In the genomic region with DNA sequence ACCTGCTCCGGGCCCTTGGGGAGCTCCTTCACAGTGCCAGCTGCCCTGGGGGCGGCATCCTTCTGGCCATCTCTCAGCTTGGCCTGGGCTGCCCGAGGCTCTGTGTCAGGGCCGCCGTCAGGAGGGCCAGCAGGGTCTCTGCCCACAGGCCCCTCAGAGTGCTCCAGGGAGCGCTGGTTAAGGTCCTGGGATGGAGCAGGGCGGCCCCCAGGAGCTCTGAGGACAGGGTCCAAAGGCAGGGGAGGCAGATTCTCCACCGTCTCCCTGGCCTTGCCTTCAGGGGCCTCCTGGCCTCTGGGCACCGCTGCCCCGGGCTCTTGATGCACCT, we compare ENCODE assay signal across 15 cellular contexts.
"Had no signal": no experiment of that assay in that cellular context is flagged by ENCODE, and none has a peak within 500 bp of the region (broad histone marks: within the 10 kb centered on the region; RNA-seq: fewer than 3 reads in every experiment).

No MANE protein-coding gene starts in this region.

- H3K9ac ChIP-seq: neural progenitor cell had no signal

- H3K27me3 Mint-ChIP-seq: activated CD4-positive, alpha-beta T cell treated with anti-CD3 and anti-CD28 coated beads, Interleukin-2, amount 10 ng/mL, durations not matched to agents 24 days and 14 days; activated CD8-positive, alpha-beta memory T cell treated with anti-CD3 and anti-CD28 coated beads, Interleukin-2, amount 10 ng/mL, durations not matched to agents 7 days and 5 days; activated CD8-positive, alpha-beta T cell treated with anti-CD3 and anti-CD28 coated beads for 36 hours; activated naive CD4-positive, alpha-beta T cell treated with anti-CD3 and anti-CD28 coated beads, Interleukin-2, amount 10 ng/mL, durations not matched to agents 7 days and 5 days; naive thymus-derived CD4-positive, alpha-beta T cell had no signal

- ATAC-seq: activated CD8-positive, alpha-beta memory T cell treated with anti-CD3 and anti-CD28 coated beads, Interleukin-2, amount 10 ng/mL, durations not matched to agents 7 days and 5 days; activated CD8-positive, alpha-beta T cell treated with anti-CD3 and anti-CD28 coated beads for 36 hours; body of pancreas; heart right ventricle; naive thymus-derived CD4-positive, alpha-beta T cell; stimulated activated naive CD8-positive, alpha-beta T cell treated with anti-CD3 and anti-CD28 coated beads, Interleukin-15, Interleukin-2, amounts not matched to agents 100 U/mL and 50 U/mL, for 24 hours had no signal

- H3K27ac Mint-ChIP-seq: activated CD4-positive, alpha-beta T cell treated with anti-CD3 and anti-CD28 coated beads, Interleukin-2, amount 10 ng/mL, durations not matched to agents 24 days and 14 days; activated CD8-positive, alpha-beta memory T cell treated with anti-CD3 and anti-CD28 coated beads, Interleukin-2, amount 10 ng/mL, durations not matched to agents 7 days and 5 days; activated CD8-positive, alpha-beta T cell treated with anti-CD3 and anti-CD28 coated beads for 36 hours; naive thymus-derived CD4-positive, alpha-beta T cell; neural progenitor cell had no signal

- H3K4me2 ChIP-seq: neural progenitor cell had no signal

- H3K27ac ChIP-seq: body of pancreas, cardiac muscle cell, heart right ventricle, neural progenitor cell, upper lobe of left lung had no signal

- H3K4me1 ChIP-seq: body of pancreas, neural progenitor cell had no signal

- FAIRE-seq: keratinocyte had no signal

- H2AFZ ChIP-seq: neural progenitor cell had no signal

- H3K9me3 Mint-ChIP-seq: activated CD4-positive, alpha-beta T cell treated with anti-CD3 and anti-CD28 coated beads, Interleukin-2, amount 10 ng/mL, durations not matched to agents 24 days and 14 days; activated CD8-positive, alpha-beta T cell treated with anti-CD3 and anti-CD28 coated beads for 36 hours; activated naive CD4-positive, alpha-beta T cell treated with anti-CD3 and anti-CD28 coated beads, Interleukin-2, amount 10 ng/mL, durations not matched to agents 7 days and 5 days; neural progenitor cell had no signal

- H3K4me3 ChIP-seq: body of pancreas, cardiac muscle cell, heart right ventricle, neural progenitor cell, upper lobe of left lung had no signal

- H3K27me3 ChIP-seq: body of pancreas, cardiac muscle cell, heart right ventricle, neural progenitor cell, upper lobe of left lung had no signal

- H3K4me3 Mint-ChIP-seq: activated CD4-positive, alpha-beta T cell treated with anti-CD3 and anti-CD28 coated beads, Interleukin-2, amount 10 ng/mL, durations not matched to agents 24 days and 14 days; activated CD8-positive, alpha-beta memory T cell treated with anti-CD3 and anti-CD28 coated beads, Interleukin-2, amount 10 ng/mL, durations not matched to agents 7 days and 5 days; activated CD8-positive, alpha-beta T cell treated with anti-CD3 and anti-CD28 coated beads for 36 hours; activated naive CD4-positive, alpha-beta T cell treated with anti-CD3 and anti-CD28 coated beads, Interleukin-2, amount 10 ng/mL, durations not matched to agents 7 days and 5 days; naive thymus-derived CD4-positive, alpha-beta T cell; neural progenitor cell had no signal

- H3K36me3 ChIP-seq: cardiac muscle cell, neural progenitor cell had no signal

- H3K9me3 ChIP-seq: body of pancreas, heart right ventricle, upper lobe of left lung had no signal

- DNase-seq: activated CD4-positive, alpha-beta T cell treated with anti-CD3 and anti-CD28 coated beads, Interleukin-2, amount 10 ng/mL, durations not matched to agents 24 days and 14 days; activated CD8-positive, alpha-beta memory T cell treated with anti-CD3 and anti-CD28 coated beads, Interleukin-2, amount 10 ng/mL, durations not matched to agents 7 days and 5 days; activated CD8-positive, alpha-beta T cell treated with anti-CD3 and anti-CD28 coated beads for 36 hours; activated effector memory CD4-positive, alpha-beta T cell treated with anti-CD3 and anti-CD28 coated beads, Interleukin-2, amount 50 U/mL, for 16 hours; activated naive CD4-positive, alpha-beta T cell treated with anti-CD3 and anti-CD28 coated beads, Interleukin-2, amount 10 ng/mL, durations not matched to agents 7 days and 5 days; activated T-cell treated with anti-CD3 and anti-CD28 coated beads for 4 hours; body of pancreas; stimulated activated CD4-positive, alpha-beta T cell treated with anti-CD3 and anti-CD28 coated beads, Interleukin-4, amount 100 ng/mL, for 24 hours; stimulated activated naive CD8-positive, alpha-beta T cell treated with anti-CD3 and anti-CD28 coated beads, Interleukin-15, Interleukin-2, amounts not matched to agents 100 U/mL and 50 U/mL, for 24 hours had no signal
